17 cellular contexts compared by ENCODE assay signal in genomic region chr6:163634514-163635171, GRCh38.
DNase-seq lines count a peak whose midpoint lies in the region; ATAC-seq, FAIRE-seq and TF ChIP-seq lines count a peak whose summit lies in the region.
"Had no signal": no experiment of that assay in that cellular context is flagged by ENCODE, and none has a peak within 500 bp of the region (broad histone marks: within the 10 kb centered on the region; RNA-seq: fewer than 3 reads in every experiment).

No MANE protein-coding gene starts in this region.

- no peak overlapping the region for H3K27ac Mint-ChIP-seq in activated naive CD8-positive, alpha-beta T cell treated with anti-CD3 and anti-CD28 coated beads, Interleukin-2, amount 50 U/mL, for 24 hours
- H3K27ac Mint-ChIP-seq: activated CD4-positive, alpha-beta memory T cell treated with anti-CD3 and anti-CD28 coated beads for 36 hours had no signal

- no peak for ATAC-seq in right cardiac atrium
- ATAC-seq in activated CD4-positive, CD25-positive, alpha-beta regulatory T cell treated with anti-CD3 and anti-CD28 coated beads, Interleukin-2, amount 50 U/mL, for 24 hours: no peak
- no peak for ATAC-seq in activated naive CD8-positive, alpha-beta T cell treated with anti-CD3 and anti-CD28 coated beads, Interleukin-2, amount 50 U/mL, for 24 hours
- ATAC-seq: HCT116 had no signal

- H3K9me3 ChIP-seq in right cardiac atrium (ENCODE audit: control insufficient read depth, low read length): peaks cover under 1% of the 10 kb centered on the region

- no peaks in the 10 kb centered on the region for H3K4me1 Mint-ChIP-seq in activated naive CD8-positive, alpha-beta T cell treated with anti-CD3 and anti-CD28 coated beads, Interleukin-2, amount 50 U/mL, for 24 hours

- H3K4me3 Mint-ChIP-seq in activated naive CD8-positive, alpha-beta T cell treated with anti-CD3 and anti-CD28 coated beads, Interleukin-2, amount 50 U/mL, for 24 hours: no peak overlapping the region
- H3K4me3 Mint-ChIP-seq: activated CD4-positive, alpha-beta memory T cell treated with anti-CD3 and anti-CD28 coated beads for 36 hours had no signal

- no peak for TF ChIP-seq CTCF in bronchial epithelial cell (IDR thresholded peaks at IDR 0.05; ENCODE audit: insufficient read depth, low read length, severe bottlenecking)

- no peak for FAIRE-seq in bronchial epithelial cell (lab: Jason Lieb, UNC)
- FAIRE-seq: A204.1, astrocyte, small intestine had no signal

- H3K27me3 ChIP-seq in right cardiac atrium (ENCODE audit: control insufficient read depth, insufficient read depth): no peaks in the 10 kb centered on the region
- H3K27me3 ChIP-seq in bronchial epithelial cell (ENCODE audit: control insufficient read depth, insufficient read depth, low read length): no peaks in the 10 kb centered on the region

- 88% methylated on average over 13 of the region's 13 CpGs for WGBS in right cardiac atrium

- H3K36me3 ChIP-seq in bronchial epithelial cell (ENCODE audit: control insufficient read depth, insufficient read depth, low read length): no peaks in the 10 kb centered on the region

- H3K4me1 ChIP-seq in right cardiac atrium (ENCODE audit: control insufficient read depth, insufficient read depth, low read length): no peaks in the 10 kb centered on the region

- peaks cover 20% of the 10 kb centered on the region for H3K27me3 Mint-ChIP-seq in activated naive CD8-positive, alpha-beta T cell treated with anti-CD3 and anti-CD28 coated beads, Interleukin-2, amount 50 U/mL, for 24 hours

- H3K9me3 Mint-ChIP-seq in activated naive CD8-positive, alpha-beta T cell treated with anti-CD3 and anti-CD28 coated beads, Interleukin-2, amount 50 U/mL, for 24 hours: no peaks in the 10 kb centered on the region
- H3K9me3 Mint-ChIP-seq: activated CD4-positive, alpha-beta memory T cell treated with anti-CD3 and anti-CD28 coated beads for 36 hours had no signal

- no peak overlapping the region for H3K4me3 ChIP-seq in right cardiac atrium (ENCODE audit: low read length)
- H3K4me3 ChIP-seq in bronchial epithelial cell (ENCODE audit: low read depth, low read length): no peak overlapping the region
- H3K4me3 ChIP-seq: dorsolateral prefrontal cortex had no signal

- no peaks in the 10 kb centered on the region for H3K36me3 Mint-ChIP-seq in activated naive CD8-positive, alpha-beta T cell treated with anti-CD3 and anti-CD28 coated beads, Interleukin-2, amount 50 U/mL, for 24 hours (ENCODE audit: low read depth)
- H3K36me3 Mint-ChIP-seq: activated CD4-positive, alpha-beta memory T cell treated with anti-CD3 and anti-CD28 coated beads for 36 hours had no signal

- DNase-seq in cardiac septum (ENCODE audit: low spot score) (peak; percentile 63), right cardiac atrium (no peak), NCI-H526 treated with DMSO at 0.1 percent for 48 hours (lab: John Stamatoyannopoulos, UW) (peak; percentile 47), bronchial epithelial cell (ENCODE audit: low read depth) (peak; percentile 58), H4 (ENCODE audit: low spot score) (no peak), T1000 (lab: John Stamatoyannopoulos, UW) (no peak)
- no peak for DNase-seq in activated naive CD8-positive, alpha-beta T cell treated with anti-CD3 and anti-CD28 coated beads, Interleukin-2, amount 50 U/mL, for 24 hours
- DNase-seq: activated CD4-positive, alpha-beta memory T cell treated with anti-CD3 and anti-CD28 coated beads for 36 hours; dorsolateral prefrontal cortex; NCI-H446 treated with DMSO at 0.1 percent for 48 hours; nucleus accumbens; Right ventricle myocardium superior; small intestine had no signal

- H3K27ac ChIP-seq in right cardiac atrium (ENCODE audit: low read length): no peak overlapping the region
- H3K27ac ChIP-seq: dorsolateral prefrontal cortex had no signal

- intact Hi-C loops in cardiac septum (cut with DNase I) (no loop called here), right cardiac atrium (cut with DNase I) (no loop called here)

Comparison
In these comparisons a context has a peak if more than half of its experiments do, and no peak if none do; other contexts are left out.
1. DNase-seq: peak in cardiac septum (single experiment), NCI-H526 treated with DMSO at 0.1 percent for 48 hours (single experiment) and bronchial epithelial cell (single experiment); none in right cardiac atrium (0 of 3), activated naive CD8-positive, alpha-beta T cell treated with anti-CD3 and anti-CD28 coated beads, Interleukin-2, amount 50 U/mL, for 24 hours (single experiment), H4 (single experiment) and T1000 (single experiment).